ENCODE assay signal across 8 cellular contexts in the genomic region with DNA sequence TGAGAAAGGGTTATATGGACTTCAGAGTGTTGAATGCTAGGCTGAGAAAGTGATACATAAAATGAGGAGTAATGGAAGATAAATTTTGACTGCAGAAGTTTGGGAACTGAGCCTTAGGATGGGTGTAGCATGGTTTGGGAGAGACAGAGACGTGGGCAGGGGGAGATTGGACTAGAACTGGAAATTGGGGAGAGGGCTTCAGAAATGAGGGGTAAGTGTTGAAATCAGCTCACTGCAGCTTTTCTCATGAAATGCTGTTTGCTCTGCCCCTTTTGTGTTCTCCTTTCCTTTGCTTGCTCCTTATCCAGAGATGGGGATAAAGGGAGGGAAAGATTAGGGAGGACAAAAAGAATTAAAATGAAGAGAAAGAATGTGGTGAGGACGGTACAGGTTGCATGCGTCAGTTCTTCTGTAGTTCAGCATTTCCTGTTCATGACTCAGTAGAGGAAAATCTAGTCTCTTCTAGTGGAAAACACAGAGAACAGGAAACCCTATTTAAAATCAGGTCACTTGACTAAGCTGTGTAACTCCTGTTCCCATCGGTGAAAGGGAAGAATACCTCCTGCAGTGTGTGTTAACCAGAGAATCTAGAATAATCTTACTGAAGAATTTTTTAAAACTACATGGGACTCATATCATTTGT.
DNase-seq lines count a peak whose midpoint lies in the region; ATAC-seq and TF ChIP-seq lines count a peak whose summit lies in the region.

No MANE protein-coding gene starts in this region.

- no peaks in the 10 kb centered on the region for H3K27me3 Mint-ChIP-seq in activated CD4-positive, alpha-beta T cell treated with anti-CD3 and anti-CD28 coated beads for 36 hours

- H3K4me1 Mint-ChIP-seq in activated CD4-positive, alpha-beta T cell treated with anti-CD3 and anti-CD28 coated beads for 36 hours, result no peaks in the 10 kb centered on the region

- H3K27me3 ChIP-seq in muscle layer of duodenum (ENCODE audit: low read depth, low read length) (no peaks in the 10 kb centered on the region), BE2C (peaks cover 13% of the 10 kb centered on the region)

- H3K9me3 ChIP-seq in muscle layer of duodenum (ENCODE audit: control insufficient read depth in 1 of 2, low read length in 2 of 2), result no peaks in the 10 kb centered on the region
- H3K9me3 ChIP-seq in BE2C, result no peaks in the 10 kb centered on the region

- H3K4me3 ChIP-seq in muscle layer of duodenum (ENCODE audit: low read depth in 1 of 2, low read length in 2 of 2) (no peak overlapping the region), BE2C (ENCODE audit: low read depth, low read length) (no peak overlapping the region)

- no peak overlapping the region for H3K4me3 Mint-ChIP-seq in activated CD4-positive, alpha-beta T cell treated with anti-CD3 and anti-CD28 coated beads for 36 hours

- intact Hi-C loops in activated CD4-positive, alpha-beta T cell treated with anti-CD3 and anti-CD28 coated beads for 36 hours (cut with DNase I, micrococcal nuclease), result no loop called here

- H3K27ac Mint-ChIP-seq in activated CD4-positive, alpha-beta T cell treated with anti-CD3 and anti-CD28 coated beads for 36 hours, result no peak overlapping the region

- peaks cover 0 to 8% of the 10 kb centered on the region in 2 donors for H3K36me3 ChIP-seq in muscle layer of duodenum (ENCODE audit: control insufficient read depth in 1 of 2, insufficient read depth in 2 of 2, low read length in 2 of 2)
- no peaks in the 10 kb centered on the region for H3K36me3 ChIP-seq in BE2C

- CTCF ChIA-PET in activated CD4-positive, alpha-beta T cell treated with anti-CD3 and anti-CD28 coated beads for 36 hours (lab: Charles Lee), result interaction anchor here (0.5 to 1.0 kb wide), 2 partner anchors 22 to 1146 kb away, joined by 3 to 4 read pairs; no protein-coding TSS in a partner anchor

- ATAC-seq in activated CD4-positive, alpha-beta T cell treated with anti-CD3 and anti-CD28 coated beads for 36 hours, result peak; percentile 94
- peak; percentile 73 for ATAC-seq in HG03432 (IDR thresholded peaks at IDR 0.05; ENCODE audit: unreplicated experiment)

- no peaks in the 10 kb centered on the region for H3K36me3 Mint-ChIP-seq in activated CD4-positive, alpha-beta T cell treated with anti-CD3 and anti-CD28 coated beads for 36 hours (ENCODE audit: low read depth)

- peaks cover 8 to 23% of the 10 kb centered on the region in 2 donors for H3K4me1 ChIP-seq in muscle layer of duodenum (ENCODE audit: control insufficient read depth in 1 of 2, insufficient read depth in 2 of 2, low read length in 2 of 2)
- H3K4me1 ChIP-seq in BE2C, result no peaks in the 10 kb centered on the region

- no peaks in the 10 kb centered on the region for H3K9me3 Mint-ChIP-seq in activated CD4-positive, alpha-beta T cell treated with anti-CD3 and anti-CD28 coated beads for 36 hours (ENCODE audit: low read depth)

- POLR2A ChIA-PET in activated CD4-positive, alpha-beta T cell treated with anti-CD3 and anti-CD28 coated beads for 36 hours (lab: Charles Lee), result no interaction called here

- no peak for TF ChIP-seq CTCF in BE2C (IDR thresholded peaks at IDR 0.05; ENCODE audit: low read depth, low read length)

- DNase-seq in activated CD4-positive, alpha-beta T cell treated with anti-CD3 and anti-CD28 coated beads for 36 hours, result no peak
- DNase-seq in activated CD4-positive, alpha-beta T cell treated with anti-CD3 and anti-CD28 coated beads for 48 hours, result no peak
- DNase-seq in caudate nucleus (lab: John Stamatoyannopoulos, UW), result peak in 2 of 61 donors; percentile 31 to 62
- DNase-seq in SIG-M5 treated with dmso at 0.1 percent for 504 hours (lab: John Stamatoyannopoulos, UW; ENCODE audit: unreplicated experiment), result no peak
- DNase-seq in BE2C, result no peak
- no peak for DNase-seq in globus pallidus (ENCODE audit: low spot score)

- H3K27ac ChIP-seq in caudate nucleus (ENCODE audit: low read depth, low read length) (peak overlapping the region; percentile 74), muscle layer of duodenum (ENCODE audit: low read length) (peak overlapping the region; percentile 41)
